In genomic region chr17:28569446-28569845, GRCh38 we compare ENCODE assay signal across 9 cellular contexts. TPM values are rescaled to one million over a fixed set of nuclear protein-coding genes. Genes with fewer than 3 reads are reported as not detected.
A peak's percentile ranks its signal among the peaks of the same experiment; 100 is the strongest.
DNase-seq lines count a peak whose midpoint lies in the region; ATAC-seq and TF ChIP-seq lines count a peak whose summit lies in the region.
"Had no signal": no experiment of that assay in that cellular context is flagged by ENCODE, and none has a peak within 500 bp of the region (broad histone marks: within the 10 kb centered on the region; RNA-seq: fewer than 3 reads in every experiment).

No MANE protein-coding gene starts in this region.

- peaks cover 49% of the 10 kb centered on the region for H3K4me1 Mint-ChIP-seq in activated CD4-positive, alpha-beta T cell treated with anti-CD3 and anti-CD28 coated beads for 36 hours
- H3K4me1 Mint-ChIP-seq in HFFc6 (ENCODE audit: low read depth): peaks cover 37% of the 10 kb centered on the region
- peaks cover 50% of the 10 kb centered on the region for H3K4me1 Mint-ChIP-seq in activated T-helper 2 cell treated with anti-CD3 and anti-CD28 coated beads, Interferon-gamma antibody, Interleukin-2, Interleukin-4, amounts not matched to agents 10 μg/mL and 5 μg/mL and 100 μg/mL, durations not matched to agents 14 hours and 24 hours and 36 hours (ENCODE audit: low read depth)
- H3K4me1 Mint-ChIP-seq in nephron progenitor cell: peaks cover 26% of the 10 kb centered on the region

- H3K27me3 Mint-ChIP-seq in activated CD4-positive, alpha-beta T cell treated with anti-CD3 and anti-CD28 coated beads for 36 hours: no peaks in the 10 kb centered on the region
- peaks cover 1% of the 10 kb centered on the region; the same call in 1 of the 2 replicates for H3K27me3 Mint-ChIP-seq in HFFc6 (ENCODE audit: insufficient read depth)
- H3K27me3 Mint-ChIP-seq in activated T-helper 2 cell treated with anti-CD3 and anti-CD28 coated beads, Interferon-gamma antibody, Interleukin-2, Interleukin-4, amounts not matched to agents 10 μg/mL and 5 μg/mL and 100 μg/mL, durations not matched to agents 14 hours and 24 hours and 36 hours (ENCODE audit: low read depth): no peaks in the 10 kb centered on the region
- peaks cover 12% of the 10 kb centered on the region for H3K27me3 Mint-ChIP-seq in nephron progenitor cell (ENCODE audit: low read depth, poor library complexity)

- intact Hi-C loops in activated CD4-positive, alpha-beta T cell treated with anti-CD3 and anti-CD28 coated beads for 36 hours (cut with DNase I, micrococcal nuclease): no loop called here
- intact Hi-C loops in activated T-helper 2 cell treated with anti-CD3 and anti-CD28 coated beads, Interferon-gamma antibody, Interleukin-2, Interleukin-4, amounts not matched to agents 10 μg/mL and 5 μg/mL and 100 μg/mL, durations not matched to agents 14 hours and 24 hours and 36 hours (cut with micrococcal nuclease): no loop called here

- CTCF ChIA-PET in activated CD4-positive, alpha-beta T cell treated with anti-CD3 and anti-CD28 coated beads for 36 hours (lab: Charles Lee): interaction anchor here (1.0 to 3.2 kb wide), 4 partner anchors 13 to 92 kb away, joined by 3 to 38 read pairs (median 4); partner anchors contain the start of genes SDF2 and UNC119

- H3K36me3 Mint-ChIP-seq in activated CD4-positive, alpha-beta T cell treated with anti-CD3 and anti-CD28 coated beads for 36 hours (ENCODE audit: low read depth): peaks cover 34% of the 10 kb centered on the region
- peaks cover 10% of the 10 kb centered on the region for H3K36me3 Mint-ChIP-seq in HFFc6 (ENCODE audit: low read depth)
- H3K36me3 Mint-ChIP-seq in activated T-helper 2 cell treated with anti-CD3 and anti-CD28 coated beads, Interferon-gamma antibody, Interleukin-2, Interleukin-4, amounts not matched to agents 10 μg/mL and 5 μg/mL and 100 μg/mL, durations not matched to agents 14 hours and 24 hours and 36 hours (ENCODE audit: low read depth): peaks cover 54% of the 10 kb centered on the region
- peaks cover 36% of the 10 kb centered on the region for H3K36me3 Mint-ChIP-seq in nephron progenitor cell (ENCODE audit: low read depth)

- H3K27ac Mint-ChIP-seq in activated CD4-positive, alpha-beta T cell treated with anti-CD3 and anti-CD28 coated beads for 36 hours: peak overlapping the region; percentile 69
- H3K27ac Mint-ChIP-seq in HFFc6 (no peak overlapping the region), nephron progenitor cell (no peak overlapping the region)
- H3K27ac Mint-ChIP-seq in activated T-helper 2 cell treated with anti-CD3 and anti-CD28 coated beads, Interferon-gamma antibody, Interleukin-2, Interleukin-4, amounts not matched to agents 10 μg/mL and 5 μg/mL and 100 μg/mL, durations not matched to agents 14 hours and 24 hours and 36 hours: no peak overlapping the region

- POLR2A ChIA-PET in activated CD4-positive, alpha-beta T cell treated with anti-CD3 and anti-CD28 coated beads for 36 hours (lab: Charles Lee): interaction anchor here (2.7 kb wide), 1 partner anchor 30 kb away, joined by 16 read pairs; the partner anchor contains the start of gene SPAG5

- no peaks in the 10 kb centered on the region for H3K9me3 Mint-ChIP-seq in activated CD4-positive, alpha-beta T cell treated with anti-CD3 and anti-CD28 coated beads for 36 hours (ENCODE audit: low read depth)
- H3K9me3 Mint-ChIP-seq in HFFc6 (no peaks in the 10 kb centered on the region), nephron progenitor cell (no peaks in the 10 kb centered on the region)
- H3K9me3 Mint-ChIP-seq in activated T-helper 2 cell treated with anti-CD3 and anti-CD28 coated beads, Interferon-gamma antibody, Interleukin-2, Interleukin-4, amounts not matched to agents 10 μg/mL and 5 μg/mL and 100 μg/mL, durations not matched to agents 14 hours and 24 hours and 36 hours: no peaks in the 10 kb centered on the region

- peak overlapping the region; percentile 95 for H3K4me3 Mint-ChIP-seq in activated CD4-positive, alpha-beta T cell treated with anti-CD3 and anti-CD28 coated beads for 36 hours
- H3K4me3 Mint-ChIP-seq in HFFc6: peak overlapping the region; percentile 97; the same call in 1 of the 2 replicates
- peak overlapping the region; percentile 97 for H3K4me3 Mint-ChIP-seq in activated T-helper 2 cell treated with anti-CD3 and anti-CD28 coated beads, Interferon-gamma antibody, Interleukin-2, Interleukin-4, amounts not matched to agents 10 μg/mL and 5 μg/mL and 100 μg/mL, durations not matched to agents 14 hours and 24 hours and 36 hours (ENCODE audit: low read depth)
- H3K4me3 Mint-ChIP-seq in nephron progenitor cell: peak overlapping the region; percentile 97

- TF ChIP-seq CTCF in HFFc6 (IDR thresholded peaks at IDR 0.05): no peak
- no peak for TF ChIP-seq CTCF in nephron progenitor cell (IDR thresholded peaks at IDR 0.05)

- no peak for DNase-seq in activated CD4-positive, alpha-beta T cell treated with anti-CD3 and anti-CD28 coated beads for 36 hours
- DNase-seq in activated CD4-positive, alpha-beta T cell treated with anti-CD3 and anti-CD28 coated beads, Interleukin-2, amount 50 U/mL, for 48 hours: no peak
- DNase-seq in HFFc6 (no peak), nephron progenitor cell (no peak)
- no peak for DNase-seq in activated T-helper 2 cell treated with anti-CD3 and anti-CD28 coated beads, Interferon-gamma antibody, Interleukin-2, Interleukin-4, amounts not matched to agents 10 μg/mL and 5 μg/mL and 100 μg/mL, durations not matched to agents 14 hours and 24 hours and 36 hours (ENCODE audit: low spot score)
- no peak for DNase-seq in stimulated activated CD4-positive, alpha-beta T cell treated with anti-CD3 and anti-CD28 coated beads, Interleukin-2, amount 100 ng/mL, for 24 hours
- DNase-seq: upper lobe of left lung had no signal

- no peak for ATAC-seq in activated CD4-positive, alpha-beta T cell treated with anti-CD3 and anti-CD28 coated beads for 36 hours
- ATAC-seq in GM21526 (IDR thresholded peaks at IDR 0.05; ENCODE audit: low FRiP score, unreplicated experiment): no peak
- no peak for ATAC-seq in GM21528 (IDR thresholded peaks at IDR 0.05; ENCODE audit: low FRiP score, unreplicated experiment)

RNA-seq across cellular contexts. Expression of gene PIGS, which starts 1.9 kb away (rescaled TPM):
- 10 to 100 TPM; 38.7 to 41.4 TPM for total RNA-seq in activated CD4-positive, alpha-beta T cell treated with anti-CD3 and anti-CD28 coated beads for 36 hours
- 10 to 100 TPM; 69.5 to 94.7 (median 78.0) TPM for total RNA-seq in HFFc6 (2021; fragmentation: NEBNext Ultra II Directional; extraction: Animal tissue kit (Norgen Biotek cat#: 25700))
- total RNA-seq in activated T-helper 2 cell treated with anti-CD3 and anti-CD28 coated beads, Interferon-gamma antibody, Interleukin-2, Interleukin-4, amounts not matched to agents 10 μg/mL and 5 μg/mL and 100 μg/mL, durations not matched to agents 14 hours and 24 hours and 36 hours: 65.1 and 70.9 TPM in 2 replicates

RNA-seq across cellular contexts. Expression of gene ALDOC, which starts 7.2 kb away (rescaled TPM):
- 100 to 1,000 TPM; 131 to 133 TPM for total RNA-seq in activated CD4-positive, alpha-beta T cell treated with anti-CD3 and anti-CD28 coated beads for 36 hours
- total RNA-seq in HFFc6 (2021; fragmentation: NEBNext Ultra II Directional; extraction: Animal tissue kit (Norgen Biotek cat#: 25700)): 10 to 100 TPM in 5 of 6 experiments, 1 to 10 TPM in 1; 8.6 to 14.7 (median 10.3) TPM
- total RNA-seq in activated T-helper 2 cell treated with anti-CD3 and anti-CD28 coated beads, Interferon-gamma antibody, Interleukin-2, Interleukin-4, amounts not matched to agents 10 μg/mL and 5 μg/mL and 100 μg/mL, durations not matched to agents 14 hours and 24 hours and 36 hours: 95.0 and 95.7 TPM in 2 replicates

RNA-seq across cellular contexts. Expression of gene UNC119, which starts 17.0 kb away (rescaled TPM):
- total RNA-seq in activated CD4-positive, alpha-beta T cell treated with anti-CD3 and anti-CD28 coated beads for 36 hours: 10 to 100 TPM; 35.9 to 48.7 TPM
- total RNA-seq in HFFc6 (2021; fragmentation: NEBNext Ultra II Directional; extraction: Animal tissue kit (Norgen Biotek cat#: 25700)): 10 to 100 TPM; 28.3 to 36.9 (median 30.1) TPM
- 55.3 and 63.9 TPM in 2 replicates for total RNA-seq in activated T-helper 2 cell treated with anti-CD3 and anti-CD28 coated beads, Interferon-gamma antibody, Interleukin-2, Interleukin-4, amounts not matched to agents 10 μg/mL and 5 μg/mL and 100 μg/mL, durations not matched to agents 14 hours and 24 hours and 36 hours

RNA-seq across cellular contexts. Expression of gene SPAG5, which starts 29.4 kb away (rescaled TPM):
- total RNA-seq in activated CD4-positive, alpha-beta T cell treated with anti-CD3 and anti-CD28 coated beads for 36 hours: 100 to 1,000 TPM; 142 to 165 TPM
- 10 to 100 TPM; 29.2 to 73.3 (median 69.4) TPM for total RNA-seq in HFFc6 (2021; fragmentation: NEBNext Ultra II Directional; extraction: Animal tissue kit (Norgen Biotek cat#: 25700))
- total RNA-seq in activated T-helper 2 cell treated with anti-CD3 and anti-CD28 coated beads, Interferon-gamma antibody, Interleukin-2, Interleukin-4, amounts not matched to agents 10 μg/mL and 5 μg/mL and 100 μg/mL, durations not matched to agents 14 hours and 24 hours and 36 hours: 92.5 and 98.8 TPM in 2 replicates

RNA-seq across cellular contexts. Expression of gene RSKR, which starts 44.5 kb away (rescaled TPM):
- 10 to 100 TPM; 17.6 to 21.4 TPM for total RNA-seq in activated CD4-positive, alpha-beta T cell treated with anti-CD3 and anti-CD28 coated beads for 36 hours
- total RNA-seq in HFFc6 (2021; fragmentation: NEBNext Ultra II Directional; extraction: Animal tissue kit (Norgen Biotek cat#: 25700)): 1 to 10 TPM; 3.2 to 4.3 (median 3.5) TPM
- total RNA-seq in activated T-helper 2 cell treated with anti-CD3 and anti-CD28 coated beads, Interferon-gamma antibody, Interleukin-2, Interleukin-4, amounts not matched to agents 10 μg/mL and 5 μg/mL and 100 μg/mL, durations not matched to agents 14 hours and 24 hours and 36 hours: 35.2 and 37.9 TPM in 2 replicates
